In the genomic region with DNA sequence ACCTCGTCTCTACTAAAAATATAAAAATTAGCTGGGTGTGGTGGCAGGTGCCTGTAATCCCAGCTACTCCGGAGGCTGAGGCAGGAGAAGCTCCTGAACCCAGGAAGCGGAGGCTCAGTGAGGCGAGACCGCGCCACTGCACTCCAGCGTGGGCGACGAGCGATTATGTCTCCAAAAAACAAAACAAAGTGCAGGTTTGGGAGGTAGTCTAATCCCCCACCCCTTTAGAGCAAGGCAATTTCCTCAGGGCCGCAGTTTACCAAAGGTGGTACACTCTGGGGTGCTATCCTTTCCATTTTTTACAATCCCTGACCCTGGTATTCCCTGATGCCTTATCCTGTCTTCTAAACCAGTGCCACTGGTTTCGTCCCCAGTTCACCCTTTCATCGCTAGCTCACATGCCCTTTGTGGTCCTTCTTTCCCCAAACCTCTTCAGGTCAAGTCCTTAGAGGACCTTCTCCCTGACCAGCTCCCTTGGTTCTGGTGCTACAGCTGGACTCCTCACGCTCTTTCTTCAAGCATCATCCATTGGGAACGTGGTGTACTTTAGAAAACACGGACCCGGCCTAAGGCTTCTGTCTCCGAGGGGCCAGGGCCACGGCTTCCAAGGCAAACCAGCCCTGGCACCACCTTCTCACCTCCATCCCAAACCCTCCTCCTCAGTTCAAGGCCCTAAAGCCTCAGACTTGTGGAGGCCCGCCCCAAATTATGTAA, we compare ENCODE assay signal across 8 cellular contexts. TPM values are rescaled to one million over a fixed set of nuclear protein-coding genes. Genes with fewer than 3 reads are reported as not detected.
DNase-seq lines count a peak whose midpoint lies in the region; ATAC-seq and TF ChIP-seq lines count a peak whose summit lies in the region.

No MANE protein-coding gene starts in this region.

- H3K27ac ChIP-seq in SJSA1, result peak overlapping the region; percentile 62
- H3K27ac ChIP-seq in esophagus muscularis mucosa (replicated peaks in 1 of 4), result peak overlapping the region; percentile 92 to 94 (median 94)
- H3K27ac ChIP-seq in parathyroid adenoma, result peak overlapping the region; percentile 47

- H2AFZ ChIP-seq in parathyroid adenoma, result peak overlapping the region; percentile 91

- H3K9ac ChIP-seq in parathyroid adenoma, result no peak overlapping the region

- H3K27me3 ChIP-seq in SJSA1 (replicated peaks) (no peaks in the 10 kb centered on the region), esophagus muscularis mucosa (no peaks in the 10 kb centered on the region), parathyroid adenoma (ENCODE audit: control insufficient read depth, insufficient read depth, low read length) (no peaks in the 10 kb centered on the region)

- TF ChIP-seq EP300 in esophagus muscularis mucosa (IDR thresholded peaks at IDR 0.05), result no peak

- no peak for TF ChIP-seq POLR2A in esophagus muscularis mucosa (IDR thresholded peaks at IDR 0.05; ENCODE audit: low read depth)

- no peak for TF ChIP-seq CTCF in esophagus muscularis mucosa (IDR thresholded peaks at IDR 0.05)
- TF ChIP-seq CTCF in parathyroid adenoma (IDR thresholded peaks at IDR 0.05), result no peak

- ATAC-seq in GM21737 (IDR thresholded peaks at IDR 0.05; ENCODE audit: unreplicated experiment) (no peak), GM18909 (IDR thresholded peaks at IDR 0.05; ENCODE audit: poor library complexity, unreplicated experiment) (no peak)

- peak; percentile 45 for DNase-seq in NCI-H2227 (lab: John Stamatoyannopoulos, UW; ENCODE audit: unreplicated experiment)
- DNase-seq in NCI-H2227 treated with DMSO at 0.1 percent for 48 hours (lab: John Stamatoyannopoulos, UW), result no peak
- DNase-seq in SJSA1 (ENCODE audit: low read depth in 1 of 2, low spot score in 2 of 2), result no peak
- DNase-seq in esophagus muscularis mucosa (ENCODE audit: extremely low spot score), result no peak
- DNase-seq in amniotic stem cell (lab: John Stamatoyannopoulos, UW), result no peak

- peak overlapping the region; percentile 93 for H3K4me2 ChIP-seq in parathyroid adenoma (ENCODE audit: low read length)

- peaks cover 14% of the 10 kb centered on the region for H3K4me1 ChIP-seq in SJSA1 (replicated peaks)
- peaks cover 16 to 49% (median 45%) of the 10 kb centered on the region in 4 donors for H3K4me1 ChIP-seq in esophagus muscularis mucosa
- peaks cover 5% of the 10 kb centered on the region for H3K4me1 ChIP-seq in parathyroid adenoma

- 60% methylated on average over 20 of the region's 20 CpGs for WGBS in esophagus muscularis mucosa

- no peaks in the 10 kb centered on the region for H3K9me3 ChIP-seq in SJSA1 (replicated peaks)
- H3K9me3 ChIP-seq in esophagus muscularis mucosa, result no peaks in the 10 kb centered on the region
- no peaks in the 10 kb centered on the region for H3K9me3 ChIP-seq in parathyroid adenoma (ENCODE audit: control insufficient read depth, low read length)

- intact Hi-C loops in esophagus muscularis mucosa (cut with DNase I), result loop anchor here (5.0 kb wide), 1 partner anchor 47 kb away; no protein-coding TSS in a partner anchor

- H3K36me3 ChIP-seq in SJSA1 (peaks cover 35% of the 10 kb centered on the region), esophagus muscularis mucosa (no peaks in the 10 kb centered on the region), parathyroid adenoma (ENCODE audit: control insufficient read depth, insufficient read depth, low read length) (no peaks in the 10 kb centered on the region)

- H3K4me3 ChIP-seq in SJSA1 (peak overlapping the region; percentile 86), esophagus muscularis mucosa (peak overlapping the region; percentile 72 to 90 (median 82)), parathyroid adenoma (ENCODE audit: low read depth, low read length) (peak overlapping the region; percentile 95)

- no peaks in the 10 kb centered on the region for H3K79me2 ChIP-seq in parathyroid adenoma

RNA-seq across cellular contexts. Expression of gene IFT25, which starts 0.9 kb away (rescaled TPM):
- total RNA-seq in SJSA1 (2014; rRNA removed; shearing (Covaris generic)), result 61.5 and 81.6 TPM in 2 replicates
- 10 to 100 TPM; 17.4 to 20.8 (median 17.6) TPM for total RNA-seq in esophagus muscularis mucosa

RNA-seq across cellular contexts. Expression of gene LRRC42, which starts 1.5 kb away (rescaled TPM):
- 39.9 and 46.7 TPM in 2 replicates for total RNA-seq in SJSA1 (2014; rRNA removed; shearing (Covaris generic))
- total RNA-seq in esophagus muscularis mucosa, result 10 to 100 TPM; 22.8 to 35.6 (median 28.9) TPM

RNA-seq across cellular contexts. Expression of gene DIO1, which starts 50.6 kb away (rescaled TPM):
- not detected in 2 replicates for total RNA-seq in SJSA1 (2014; rRNA removed; shearing (Covaris generic))
- not detected for total RNA-seq in esophagus muscularis mucosa

RNA-seq across cellular contexts. Expression of gene YIPF1, which starts 55.0 kb away (rescaled TPM):
- total RNA-seq in SJSA1 (2014; rRNA removed; shearing (Covaris generic)), result 21.7 and 28.4 TPM in 2 replicates
- 10 to 100 TPM; 16.8 to 21.4 (median 19.7) TPM for total RNA-seq in esophagus muscularis mucosa
